ENCODE assay signal across 21 cellular contexts in the genomic region with DNA sequence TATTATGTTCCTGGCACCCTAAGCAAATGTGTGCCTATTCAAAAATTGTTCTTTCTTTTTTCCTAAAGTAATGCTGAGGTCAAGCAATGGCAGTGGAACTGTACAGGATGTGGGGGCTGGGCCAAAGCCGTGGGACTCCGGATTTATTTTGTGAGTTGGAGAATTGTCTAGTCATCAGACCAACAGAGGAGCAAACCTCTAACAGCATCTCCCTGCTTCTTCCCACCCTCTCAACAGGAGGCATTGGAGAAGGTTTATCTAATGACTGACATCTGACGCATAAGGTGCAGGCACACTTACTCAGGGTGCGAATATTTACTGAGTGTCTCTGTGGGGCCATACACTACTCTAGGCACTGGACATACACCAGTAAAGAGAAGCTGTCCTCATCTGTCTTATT. TPM values are rescaled to one million over a fixed set of nuclear protein-coding genes. Genes with fewer than 3 reads are reported as not detected.
A peak's percentile ranks its signal among the peaks of the same experiment; 100 is the strongest.
DNase-seq lines count a peak whose midpoint lies in the region; ATAC-seq and TF ChIP-seq lines count a peak whose summit lies in the region.
"Had no signal": no experiment of that assay in that cellular context is flagged by ENCODE, and none has a peak within 500 bp of the region (broad histone marks: within the 10 kb centered on the region; RNA-seq: fewer than 3 reads in every experiment).

No MANE protein-coding gene starts in this region.

- peaks cover 8% of the 10 kb centered on the region for H3K27me3 Mint-ChIP-seq in stimulated activated naive CD8-positive, alpha-beta T cell treated with anti-CD3 and anti-CD28 coated beads, Interleukin-15, amount 100 ng/mL, for 72 hours

- no peak for TF ChIP-seq EP300 in stomach (IDR thresholded peaks at IDR 0.05)

- 54 to 74% (median 69%) methylated on average over 4 of the region's 4 CpGs for WGBS in stomach, 5 donors

- no peak for TF ChIP-seq POLR2A in stomach (IDR thresholded peaks at IDR 0.05)

- peaks cover 6 to 15% of the 10 kb centered on the region in 2 donors for H3K9me3 Mint-ChIP-seq in stimulated activated naive CD8-positive, alpha-beta T cell treated with anti-CD3 and anti-CD28 coated beads, Interleukin-15, amount 100 ng/mL, for 72 hours

- H3K36me3 ChIP-seq in left ventricle myocardium inferior = no peaks in the 10 kb centered on the region
- no peaks in the 10 kb centered on the region for H3K36me3 ChIP-seq in tibial artery
- no peaks in the 10 kb centered on the region for H3K36me3 ChIP-seq in stomach
- H3K36me3 ChIP-seq: Peyer's patch had no signal

- H3K9me3 ChIP-seq in left ventricle myocardium inferior (replicated peaks) (peaks cover 23% of the 10 kb centered on the region), tibial artery (peaks cover 0 to 6% (median 0%) of the 10 kb centered on the region in 3 donors), stomach (peaks cover 3 to 27% (median 16%) of the 10 kb centered on the region in 4 donors)
- H3K9me3 ChIP-seq: Peyer's patch, SK-N-SH had no signal

- H3K4me3 ChIP-seq in left ventricle myocardium inferior = no peak overlapping the region
- H3K4me3 ChIP-seq in tibial artery = no peak overlapping the region
- H3K4me3 ChIP-seq in stomach = no peak overlapping the region
- H3K4me3 ChIP-seq: Peyer's patch had no signal

- no peak for ATAC-seq in stimulated activated naive CD8-positive, alpha-beta T cell treated with anti-CD3 and anti-CD28 coated beads, Interleukin-15, amount 100 ng/mL, for 72 hours
- ATAC-seq: HCT116, HepG2 had no signal

- H3K27me3 ChIP-seq in left ventricle myocardium inferior (ENCODE audit: low read depth) (no peaks in the 10 kb centered on the region), tibial artery (no peaks in the 10 kb centered on the region), stomach (no peaks in the 10 kb centered on the region)
- H3K27me3 ChIP-seq: Peyer's patch had no signal

- no peaks in the 10 kb centered on the region for H3K4me1 Mint-ChIP-seq in stimulated activated naive CD8-positive, alpha-beta T cell treated with anti-CD3 and anti-CD28 coated beads, Interleukin-15, amount 100 ng/mL, for 72 hours

- H3K4me3 Mint-ChIP-seq in stimulated activated naive CD8-positive, alpha-beta T cell treated with anti-CD3 and anti-CD28 coated beads, Interleukin-15, amount 100 ng/mL, for 72 hours = no peak overlapping the region

- intact Hi-C loops in left ventricle myocardium inferior (cut with micrococcal nuclease) (no loop called here), tibial artery (cut with DNase I; ENCODE audit: low total_unique reads) (no loop called here), stomach (cut with DNase I; ENCODE audit: low total_unique reads) (no loop called here)

- TF ChIP-seq CTCF in left ventricle myocardium inferior (IDR thresholded peaks at IDR 0.05; ENCODE audit: borderline replicate concordance) (no peak), tibial artery (IDR thresholded peaks at IDR 0.05) (no peak), stomach (IDR thresholded peaks at IDR 0.05) (no peak)

- H3K4me1 ChIP-seq in left ventricle myocardium inferior (peaks cover 64% of the 10 kb centered on the region), tibial artery (no peaks in the 10 kb centered on the region), stomach (no peaks in the 10 kb centered on the region)
- H3K4me1 ChIP-seq: Peyer's patch had no signal

- peak overlapping the region; percentile 82 for H3K27ac ChIP-seq in left ventricle myocardium inferior (replicated peaks)
- H3K27ac ChIP-seq in tibial artery = no peak overlapping the region
- no peak overlapping the region for H3K27ac ChIP-seq in stomach
- H3K27ac ChIP-seq: Peyer's patch had no signal

- H3K27ac Mint-ChIP-seq in stimulated activated naive CD8-positive, alpha-beta T cell treated with anti-CD3 and anti-CD28 coated beads, Interleukin-15, amount 100 ng/mL, for 72 hours = no peak overlapping the region

- DNase-seq in A172 (ENCODE audit: low spot score) (peak; percentile 49), EL (peak; percentile 60), OCI-M1 (lab: John Stamatoyannopoulos, UW) (peak; percentile 11), left ventricle myocardium inferior (no peak), tibial artery (no peak), stomach (no peak)
- DNase-seq in stimulated activated naive CD8-positive, alpha-beta T cell treated with anti-CD3 and anti-CD28 coated beads, Interleukin-15, amount 100 ng/mL, for 72 hours = no peak
- DNase-seq: ACHN, AML-193, COR-L47, NCI-H1105 treated with DMSO at 0.1 percent for 48 hours, NCI-H1694 treated with DMSO at 0.1 percent for 48 hours, NCI-H2107, NCI-H2227 treated with DMSO at 0.1 percent for 48 hours, NCI-H524, Peyer's patch, SHP77, SK-N-SH had no signal

RNA-seq across cellular contexts. Expression of a gene that starts 38.6 kb away (rescaled TPM):
- not detected in 2 replicates for total RNA-seq in A172 (2014; rRNA removed; shearing (Covaris generic))
- total RNA-seq in left ventricle myocardium inferior (6.7 TPM), stomach (not detected)
- not detected for polyA plus RNA-seq in stomach
- total RNA-seq: G401, HepG2, Peyer's patch had no signal
- polyA plus RNA-seq: HepG2 had no signal

Comparison
In these comparisons a context has a peak if more than half of its experiments do, and no peak if none do; other contexts are left out.
1. DNase-seq: peak in A172 (single experiment), EL (single experiment) and OCI-M1 (single experiment); none in left ventricle myocardium inferior (single experiment), tibial artery (0 of 2), stimulated activated naive CD8-positive, alpha-beta T cell treated with anti-CD3 and anti-CD28 coated beads, Interleukin-15, amount 100 ng/mL, for 72 hours (0 of 2) and stomach (single experiment).